In the genomic region with DNA sequence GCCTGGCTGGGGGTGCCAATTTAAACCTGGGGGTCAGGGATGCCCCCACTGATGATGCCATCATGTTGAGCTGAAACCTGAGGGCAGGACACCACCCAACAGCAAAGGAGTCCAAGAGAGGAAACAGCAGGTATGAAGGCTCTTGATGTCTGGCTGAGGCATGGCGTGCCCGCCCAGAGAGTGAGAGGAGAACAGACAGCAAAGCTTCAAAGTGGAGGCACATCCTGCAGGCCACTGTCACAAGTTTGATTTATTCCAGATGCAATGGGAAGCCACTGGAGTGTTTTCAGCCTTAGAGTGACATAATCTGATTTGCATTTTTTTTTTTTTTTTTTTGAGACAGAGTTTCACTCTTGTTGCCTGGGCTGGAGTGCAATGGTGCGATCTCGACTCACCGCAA, we compare ENCODE assay signal across 13 cellular contexts.
"Had no signal": no experiment of that assay in that cellular context is flagged by ENCODE, and none has a peak within 500 bp of the region (broad histone marks: within the 10 kb centered on the region; RNA-seq: fewer than 3 reads in every experiment).

No MANE protein-coding gene starts in this region.

- H3K9ac ChIP-seq: parathyroid adenoma had no signal

- H3K9me3 ChIP-seq: neutrophil, stomach, testis had no signal

- H3K9me3 Mint-ChIP-seq: activated naive CD4-positive, alpha-beta T cell treated with anti-CD3 and anti-CD28 coated beads, Interleukin-2, amount 10 ng/mL, durations not matched to agents 7 days and 5 days; activated T-helper 2 cell treated with anti-CD3 and anti-CD28 coated beads, Interferon-gamma antibody, Interleukin-2, Interleukin-4, amounts not matched to agents 10 μg/mL and 5 μg/mL and 100 μg/mL, durations not matched to agents 14 hours and 24 hours and 36 hours; naive thymus-derived CD4-positive, alpha-beta T cell had no signal

- H3K4me3 Mint-ChIP-seq: activated naive CD4-positive, alpha-beta T cell treated with anti-CD3 and anti-CD28 coated beads, Interleukin-2, amount 10 ng/mL, durations not matched to agents 7 days and 5 days had no signal

- H3K79me2 ChIP-seq: parathyroid adenoma had no signal

- H3K4me1 ChIP-seq: testis had no signal

- H3K4me3 ChIP-seq: lung, stomach, testis had no signal

- H3K27me3 Mint-ChIP-seq: naive thymus-derived CD4-positive, alpha-beta T cell had no signal

- H3K27ac Mint-ChIP-seq: activated naive CD4-positive, alpha-beta T cell treated with anti-CD3 and anti-CD28 coated beads, Interleukin-2, amount 10 ng/mL, durations not matched to agents 7 days and 5 days; activated T-helper 2 cell treated with anti-CD3 and anti-CD28 coated beads, Interferon-gamma antibody, Interleukin-2, Interleukin-4, amounts not matched to agents 10 μg/mL and 5 μg/mL and 100 μg/mL, durations not matched to agents 14 hours and 24 hours and 36 hours had no signal

- H3K27me3 ChIP-seq: neutrophil, stomach, testis had no signal

- H2AFZ ChIP-seq: parathyroid adenoma had no signal

- ATAC-seq: activated CD4-positive, CD25-positive, alpha-beta regulatory T cell treated with anti-CD3 and anti-CD28 coated beads, Interleukin-2, amount 50 U/mL, for 24 hours; naive thymus-derived CD4-positive, alpha-beta T cell had no signal

- H3K27ac ChIP-seq: neutrophil, parathyroid adenoma, stomach, testis had no signal

- H3K36me3 ChIP-seq: neutrophil, stomach had no signal

- H3K36me3 Mint-ChIP-seq: activated naive CD4-positive, alpha-beta T cell treated with anti-CD3 and anti-CD28 coated beads, Interleukin-2, amount 10 ng/mL, durations not matched to agents 7 days and 5 days; naive thymus-derived CD4-positive, alpha-beta T cell had no signal

- DNase-seq: activated naive CD4-positive, alpha-beta T cell treated with anti-CD3 and anti-CD28 coated beads, Interleukin-2, amount 10 ng/mL, durations not matched to agents 7 days and 5 days; activated T-cell treated with anti-CD3 and anti-CD28 coated beads for 4 hours; left colon; naive thymus-derived CD4-positive, alpha-beta T cell; stimulated activated CD4-positive, alpha-beta T cell treated with anti-CD3 and anti-CD28 coated beads, Interleukin-12 subunit alpha, Interleukin-12 subunit beta, amount 100 ng/mL, for 4 hours; stimulated activated CD4-positive, alpha-beta T cell treated with anti-CD3 and anti-CD28 coated beads, Interleukin-2, amount 100 ng/mL, for 24 hours; stomach; testis had no signal
